ENCODE assay signal across 22 cellular contexts in genomic region chr5:9953691-9954090, GRCh38.
"Had no signal": no experiment of that assay in that cellular context is flagged by ENCODE, and none has a peak within 500 bp of the region (broad histone marks: within the 10 kb centered on the region; RNA-seq: fewer than 3 reads in every experiment).

No MANE protein-coding gene starts in this region.

- H3K27ac ChIP-seq: RWPE1 had no signal

- H3K9me2 ChIP-seq: SK-N-SH had no signal

- H3K4me1 Mint-ChIP-seq: T-cell had no signal

- ATAC-seq: HepG2, Panc1, PC-3, T-cell had no signal

- H3K4me2 ChIP-seq: SK-N-SH had no signal

- H3K9me3 ChIP-seq: SK-N-SH had no signal

- DNase-seq: IMR-90; Kasumi-1; KG1; MM.1S; NCI-H1092 treated with DMSO at 0.1 percent for 48 hours; NCI-H1436; NCI-H187 treated with DMSO at 0.1 percent for 48 hours; NCI-H2029 treated with DMSO at 0.1 percent for 48 hours; NCI-H2171 treated with DMSO at 0.1 percent for 48 hours; NCI-H446; NCI-H510A; NCI-H524 treated with DMSO at 0.1 percent for 48 hours; NCI-H774; NK-92 treated with Interleukin-12 subunit alpha and Interleukin-12 subunit beta, amount 100 ng/mL, for 24 hours; PC-3; SHP77; SK-N-SH; SW 1271; T-cell had no signal

- H3K9me3 Mint-ChIP-seq: T-cell had no signal

- H3K9ac ChIP-seq: SK-N-SH had no signal

- H3K36me3 Mint-ChIP-seq: T-cell had no signal

- H3K4me3 Mint-ChIP-seq: T-cell had no signal

- H3K27ac Mint-ChIP-seq: T-cell had no signal
